Comparison of ENCODE assay signal across 8 cellular contexts in the genomic region with DNA sequence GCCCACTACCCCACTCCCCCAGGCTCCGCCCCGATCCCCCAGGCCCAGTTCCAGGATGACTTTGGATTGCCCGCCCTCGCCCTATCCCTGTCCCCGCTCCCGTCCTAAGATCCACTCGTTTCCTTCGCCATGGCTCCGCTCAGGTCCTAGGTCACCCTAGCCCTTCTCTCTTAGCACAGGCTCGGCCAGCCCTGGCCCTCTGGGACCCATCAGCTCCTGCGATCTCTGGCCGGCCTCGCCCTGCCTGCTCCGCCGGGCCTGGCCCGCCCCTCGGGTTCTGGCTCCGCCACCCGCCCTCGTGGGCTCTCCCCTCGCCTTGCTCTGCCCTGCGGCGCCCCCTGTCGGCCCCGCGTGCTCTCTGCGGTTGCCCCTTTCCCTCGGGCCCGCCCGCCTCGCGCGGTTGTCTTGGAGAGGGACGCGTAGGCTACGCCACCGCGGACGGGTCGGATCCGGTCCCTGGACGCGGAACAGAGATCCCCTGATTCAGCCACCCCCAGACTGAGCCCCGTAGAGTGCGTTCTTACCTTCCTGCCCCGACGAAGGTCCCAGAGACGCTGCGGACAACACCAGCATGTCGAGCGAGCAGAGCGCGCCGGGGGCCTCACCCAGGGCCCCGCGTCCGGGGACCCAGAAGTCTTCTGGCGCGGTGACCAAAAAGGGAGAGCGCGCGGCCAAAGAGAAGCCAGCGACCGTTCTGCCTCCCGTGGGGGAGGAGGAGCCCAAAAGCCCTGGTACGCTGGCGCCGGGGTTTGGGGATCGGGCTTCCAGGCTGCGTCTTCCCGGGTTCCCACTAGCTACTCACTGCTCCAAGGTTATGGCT. TPM values are rescaled to one million over a fixed set of nuclear protein-coding genes. Genes with fewer than 3 reads are reported as not detected.
DNase-seq lines count a peak whose midpoint lies in the region; FAIRE-seq and TF ChIP-seq lines count a peak whose summit lies in the region.

Gene LRRC71, plus strand, starts transcription at position 400 of the 820 bp plus-strand sequence. Its CDS starts 172 bp downstream, at position 572.

- peak within 1 kb of the TSS; percentile 57 for H3K4ac ChIP-seq in H1 (replicated peaks; ENCODE audit: insufficient read length, low read depth, low read length)

- WGBS in H1 (ENCODE audit: extremely low coverage in 1 of 2, insufficient coverage in 1 of 2, insufficient read length in 1 of 2, insufficient replicate concordance in 2 of 2, low coverage in 1 of 2, low lambda C conversion rate in 2 of 2, missing lambda C conversion rate in 1 of 2), 2 experiments: 5% methylated on average over 53 of the region's 71 CpGs; no CpG with 5 or more reads in 1 of the 2 experiments

- peak; percentile 89 to 95 for TF ChIP-seq RAD21 in H1 (IDR thresholded peaks at IDR 0.05 in 1 of 2, conservative IDR thresholded peaks at IDR 0.05 in 1 of 2; ENCODE audit: low read depth in 2 of 2, low read length in 2 of 2)

- TF ChIP-seq CTCF in GM12865 (IDR thresholded peaks at IDR 0.05; ENCODE audit: insufficient read depth, low read depth, low read length, missing control alignments) (peak; percentile 62), H1 (IDR thresholded peaks at IDR 0.05; ENCODE audit: control extremely low read depth in 1 of 3, insufficient read depth in 1 of 3, low read depth in 1 of 3, low read length in 3 of 3) (peak; percentile 90 to 96 (median 93))

- peak within 1 kb of the TSS; percentile 86; the same call in 1 of the 2 replicates for H2BK20ac ChIP-seq in H1 (ENCODE audit: low read length)

- peak; percentile 53 for DNase-seq in GM12865 (ENCODE audit: low read depth)
- DNase-seq in NCI-H1694 treated with DMSO at 0.1 percent for 48 hours (lab: John Stamatoyannopoulos, UW): peak; percentile 58
- peak; percentile 79 for DNase-seq in activated CD4-positive, alpha-beta memory T cell treated with anti-CD3 and anti-CD28 coated beads for 36 hours
- peak in 1 of 2 experiments; percentile 98 for DNase-seq in H1 (ENCODE audit: low read depth in 1 of 2, low spot score in 2 of 2)
- peak; percentile 53 for DNase-seq in medulla oblongata (ENCODE audit: extremely low spot score)
- peak; percentile 24 for DNase-seq in stimulated activated CD8-positive, alpha-beta memory T cell treated with anti-CD3 and anti-CD28 coated beads, Interleukin-12 subunit alpha, Interleukin-12 subunit beta, amount 100 ng/mL, for 4 hours (ENCODE audit: low read depth)
- DNase-seq in cortex of kidney (lab: John Stamatoyannopoulos, UW): no peak
- no peak for DNase-seq in OCI-M2 (lab: John Stamatoyannopoulos, UW; ENCODE audit: unreplicated experiment)

- H3K9ac ChIP-seq in H1 (replicated peaks in 1 of 4; ENCODE audit: extremely low read depth in 1 of 4, low read depth in 3 of 4, low read length in 3 of 4): no peak within 1 kb of the TSS

- peak within 1 kb of the TSS; percentile 97; the same call in 1 of the 2 replicates for H2BK15ac ChIP-seq in H1 (ENCODE audit: low read length)

- intact Hi-C loops in activated CD4-positive, alpha-beta memory T cell treated with anti-CD3 and anti-CD28 coated beads for 36 hours (cut with micrococcal nuclease): loop anchor here (2.0 kb wide), 1 partner anchor 28 kb away; the partner anchor contains the start of gene PEAR1

- TF ChIP-seq EP300 in H1 (IDR thresholded peaks at IDR 0.05; ENCODE audit: borderline replicate concordance in 1 of 2, low read depth in 2 of 2, low read length in 2 of 2): peak in 1 of 2 experiments; percentile 27; a peak in 1 of 3 replicates

- no peak within 1 kb of the TSS for H2BK5ac ChIP-seq in H1 (ENCODE audit: low read depth, low read length)

- no peaks in the 10 kb centered on the region for H3K79me2 ChIP-seq in H1 (ENCODE audit: control insufficient read depth in 1 of 2, insufficient read depth in 2 of 2, low read length in 2 of 2)

- H2AFZ ChIP-seq in H1 (ENCODE audit: low read length): peak within 1 kb of the TSS; percentile 55; the same call in 1 of the 2 replicates

- no peak within 1 kb of the TSS for H3K23ac ChIP-seq in H1 (ENCODE audit: insufficient read length)

- CTCF ChIA-PET in activated CD4-positive, alpha-beta memory T cell treated with anti-CD3 and anti-CD28 coated beads for 36 hours (lab: Charles Lee): interaction anchor here (0.6 to 10.3 kb wide), 4 partner anchors 9 to 231 kb away, joined by 3 to 132 read pairs (median 3); partner anchors contain the start of gene PEAR1
- CTCF ChIA-PET in H1 (lab: Charles Lee; ENCODE audit: partially characterized antibody): interaction anchor here (0.6 to 11.8 kb wide), 17 partner anchors 11 to 231 kb away, joined by 3 to 287 read pairs (median 4); partner anchors contain the start of genes INSRR, NTRK1 and PEAR1

- no peaks in the 10 kb centered on the region for H3K9me3 Mint-ChIP-seq in activated CD4-positive, alpha-beta memory T cell treated with anti-CD3 and anti-CD28 coated beads for 36 hours

- H3K27ac ChIP-seq in H1 (ENCODE audit: low read depth, low read length): no peak within 1 kb of the TSS

- POLR2A ChIA-PET in activated CD4-positive, alpha-beta memory T cell treated with anti-CD3 and anti-CD28 coated beads for 36 hours (lab: Charles Lee): no interaction called here
- POLR2A ChIA-PET in H1 (lab: Charles Lee; ENCODE audit: partially characterized antibody): interaction anchor here (1.1 kb wide), 1 partner anchor 12 kb away, joined by 4 read pairs; no protein-coding TSS in a partner anchor

- H3K27ac Mint-ChIP-seq in activated CD4-positive, alpha-beta memory T cell treated with anti-CD3 and anti-CD28 coated beads for 36 hours: no peak within 1 kb of the TSS

- no peaks in the 10 kb centered on the region for H3K9me3 ChIP-seq in H1 (ENCODE audit: insufficient read depth in 2 of 2, low read depth in 1 of 2, low read length in 1 of 2)

- peaks cover 66% of the 10 kb centered on the region for H3K27me3 Mint-ChIP-seq in activated CD4-positive, alpha-beta memory T cell treated with anti-CD3 and anti-CD28 coated beads for 36 hours

- H4K5ac ChIP-seq in H1 (ENCODE audit: insufficient read length, low read depth, low read length): no peak within 1 kb of the TSS

- H3K56ac ChIP-seq in H1 (replicated peaks; ENCODE audit: insufficient read length, low read depth, low read length): no peak within 1 kb of the TSS

- H4K8ac ChIP-seq in H1 (ENCODE audit: extremely low read depth, insufficient read depth, low read length): peak within 1 kb of the TSS; percentile 81

- no peaks in the 10 kb centered on the region for H3K79me1 ChIP-seq in H1 (ENCODE audit: low read depth, low read length)

- peak within 1 kb of the TSS; percentile 79 for H4K91ac ChIP-seq in H1 (replicated peaks; ENCODE audit: insufficient read length, low read length)

- no peak within 1 kb of the TSS for H2AK5ac ChIP-seq in H1 (ENCODE audit: low read depth, low read length)

- FAIRE-seq in H1 (lab: Jason Lieb, UNC): no peak

- peaks cover 3 to 17% (median 8%) of the 10 kb centered on the region in 4 experiments; a peak in 6 of 7 replicates for H3K4me1 ChIP-seq in H1 (replicated peaks in 1 of 4; ENCODE audit: control insufficient read depth in 3 of 4, insufficient read depth in 4 of 4, low read length in 3 of 4)

- no peak for TF ChIP-seq POLR2A in H1 (IDR thresholded peaks at IDR 0.05; ENCODE audit: control extremely low read depth in 1 of 2, low read depth in 2 of 2, low read length in 2 of 2)

- peaks cover 8% of the 10 kb centered on the region for H3K4me1 Mint-ChIP-seq in activated CD4-positive, alpha-beta memory T cell treated with anti-CD3 and anti-CD28 coated beads for 36 hours (ENCODE audit: low read depth)

- H3K27me3 ChIP-seq in H1 (replicated peaks in 1 of 4; ENCODE audit: control insufficient read depth in 3 of 4, extremely low read depth in 1 of 4, insufficient read depth in 3 of 4, low read length in 3 of 4): peaks cover 53 to 73% (median 61%) of the 10 kb centered on the region in 4 experiments

- no peak within 1 kb of the TSS for H3K4me3 ChIP-seq in GM12865 (ENCODE audit: low read depth, low read length)
- peak within 1 kb of the TSS; percentile 27 to 60 (median 39); a peak in 7 of 8 replicates for H3K4me3 ChIP-seq in H1 (ENCODE audit: extremely low read depth in 1 of 4, insufficient read depth in 2 of 4, low read depth in 3 of 4, low read length in 4 of 4)

- H3K14ac ChIP-seq in H1 (ENCODE audit: insufficient read length): no peak within 1 kb of the TSS

- peak within 1 kb of the TSS; percentile 57 to 74 for H3K4me2 ChIP-seq in H1 (ENCODE audit: insufficient read depth in 1 of 2, low read depth in 2 of 2, low read length in 2 of 2)

- H3K4me3 Mint-ChIP-seq in activated CD4-positive, alpha-beta memory T cell treated with anti-CD3 and anti-CD28 coated beads for 36 hours: no peak within 1 kb of the TSS

- no peaks in the 10 kb centered on the region for H3K36me3 Mint-ChIP-seq in activated CD4-positive, alpha-beta memory T cell treated with anti-CD3 and anti-CD28 coated beads for 36 hours

- H3K18ac ChIP-seq in H1 (ENCODE audit: extremely low read depth, low read length): peak within 1 kb of the TSS; percentile 83; the same call in 1 of the 2 replicates

- no peak within 1 kb of the TSS for H2BK120ac ChIP-seq in H1 (replicated peaks; ENCODE audit: low read depth, low read length)

- peak within 1 kb of the TSS; percentile 93; the same call in 1 of the 2 replicates for H2BK12ac ChIP-seq in H1 (ENCODE audit: low read depth, low read length)

- H3K23me2 ChIP-seq in H1 (ENCODE audit: low read depth, low read length): peaks cover 5% of the 10 kb centered on the region; the same call in 1 of the 2 replicates

- no peaks in the 10 kb centered on the region for H3K36me3 ChIP-seq in H1 (ENCODE audit: control insufficient read depth in 2 of 4, insufficient read depth in 4 of 4, low read length in 3 of 4)

- peaks cover 4 to 11% of the 10 kb centered on the region in 2 experiments for H4K20me1 ChIP-seq in H1 (replicated peaks in 1 of 2; ENCODE audit: control insufficient read depth in 1 of 2, insufficient read depth in 2 of 2, low read length in 2 of 2)

RNA-seq across cellular contexts. Expression of gene LRRC71, which starts in this region (rescaled TPM):
- not detected for total RNA-seq in activated CD4-positive, alpha-beta memory T cell treated with anti-CD3 and anti-CD28 coated beads for 36 hours
- not detected in 2 replicates for total RNA-seq in H1 (2021; fragmentation: NEBNext Ultra II Directional; extraction: Animal tissue kit (Norgen Biotek cat#: 25700))
- polyA plus RNA-seq in H1 (2011; rRNA removed): 0.05 and 0.16 TPM in 2 replicates
- polyA plus RNA-seq in H1 (2011; cell fraction: cytosol; rRNA removed): 0.27 TPM
- polyA plus RNA-seq in H1 (2011; cell fraction: nucleus; rRNA removed): 0.46 TPM
- polyA plus RNA-seq in H1 (2012, experiment 1 of 2): 0.12 to 0.59 TPM (median 0.31 TPM) in 4 replicates
- not detected for polyA plus RNA-seq in H1 (2012, experiment 2 of 2)
- polyA plus RNA-seq in H1 (2013, experiment 1 of 2): 0.12 TPM
- 0.11 TPM for polyA plus RNA-seq in H1 (2013, experiment 2 of 2)
- 0.24 TPM in 1 of 2 replicates, not detected in the other for polyA minus RNA-seq in H1 (2011; rRNA and poly(A)+ RNA removed)
- not detected for polyA minus RNA-seq in H1 (2011; cell fraction: cytosol; rRNA and poly(A)+ RNA removed)
- not detected for polyA minus RNA-seq in H1 (2011; cell fraction: nucleus; rRNA and poly(A)+ RNA removed)

Comparison
In these comparisons a context has a peak if more than half of its experiments do, and no peak if none do; other contexts are left out.
1. Peak in DNase-seq in activated CD4-positive, alpha-beta memory T cell treated with anti-CD3 and anti-CD28 coated beads for 36 hours; RNA of the gene not detected or under 1 TPM.
2. DNase-seq: peak in GM12865 (single experiment), NCI-H1694 treated with DMSO at 0.1 percent for 48 hours (single experiment), medulla oblongata (single experiment) and stimulated activated CD8-positive, alpha-beta memory T cell treated with anti-CD3 and anti-CD28 coated beads, Interleukin-12 subunit alpha, Interleukin-12 subunit beta, amount 100 ng/mL, for 4 hours (single experiment); none in cortex of kidney (single experiment) and OCI-M2 (single experiment).